ENCODE assay signal across 8 cellular contexts in genomic region chr19:53102186-53102585, GRCh38. TPM values are rescaled to one million over a fixed set of nuclear protein-coding genes. Genes with fewer than 3 reads are reported as not detected.
DNase-seq lines count a peak whose midpoint lies in the region; ATAC-seq and TF ChIP-seq lines count a peak whose summit lies in the region.

No MANE protein-coding gene starts in this region.

- peak overlapping the region; percentile 96 for H3K9ac ChIP-seq in OCI-LY1 (ENCODE audit: low read length)
- peak overlapping the region; percentile 50 for H3K9ac ChIP-seq in trophoblast cell (ENCODE audit: low read length)

- H3K4ac ChIP-seq in trophoblast cell (ENCODE audit: low read depth, low read length) = peak overlapping the region; percentile 74

- peak overlapping the region; percentile 1 for H3K27ac ChIP-seq in OCI-LY1 (ENCODE audit: low read depth, low read length, poor library complexity, severe bottlenecking)
- no peak overlapping the region for H3K27ac ChIP-seq in trophoblast cell (ENCODE audit: low read depth, low read length)

- ATAC-seq in HG03442 (IDR thresholded peaks at IDR 0.05; ENCODE audit: unreplicated experiment) = no peak

- H2AK5ac ChIP-seq in trophoblast cell (ENCODE audit: low read length) = no peak overlapping the region

- H2BK5ac ChIP-seq in trophoblast cell (ENCODE audit: low read depth, low read length, poor library complexity) = no peak overlapping the region

- H3K9me3 ChIP-seq in OCI-LY1 (ENCODE audit: low read length) (peaks cover 9% of the 10 kb centered on the region; the same call in 1 of the 2 replicates), trophoblast cell (ENCODE audit: insufficient read depth, low read depth, low read length) (no peaks in the 10 kb centered on the region)

- H4K20me1 ChIP-seq in OCI-LY1 (ENCODE audit: insufficient read depth, low read length) = no peaks in the 10 kb centered on the region

- H3K27me3 ChIP-seq in OCI-LY1 (ENCODE audit: insufficient read depth, low read length) = no peaks in the 10 kb centered on the region
- no peaks in the 10 kb centered on the region for H3K27me3 ChIP-seq in trophoblast cell (ENCODE audit: insufficient read depth, low read length)

- H3K9me2 ChIP-seq in OCI-LY1 (ENCODE audit: low read depth, low read length) = no peaks in the 10 kb centered on the region

- H3K4me1 ChIP-seq in OCI-LY1 (ENCODE audit: insufficient read depth, low read length, severe bottlenecking) (peaks cover 17% of the 10 kb centered on the region), trophoblast cell (ENCODE audit: control insufficient read depth in 1 of 2, insufficient read depth in 2 of 2, low read length in 2 of 2) (peaks cover 6% of the 10 kb centered on the region in 2 experiments)

- H3K79me2 ChIP-seq in OCI-LY1 (ENCODE audit: insufficient read depth, low read length) (peaks cover 32% of the 10 kb centered on the region), trophoblast cell (ENCODE audit: control insufficient read depth, insufficient read depth, low read length, poor library complexity) (peaks cover 5% of the 10 kb centered on the region)

- peaks cover 7% of the 10 kb centered on the region for H3K79me1 ChIP-seq in trophoblast cell (ENCODE audit: low read length)

- H3K4me2 ChIP-seq in OCI-LY1 (ENCODE audit: low read length) = peak overlapping the region; percentile 89
- H3K4me2 ChIP-seq in trophoblast cell (ENCODE audit: low read length) = peak overlapping the region; percentile 58

- H3F3A ChIP-seq in OCI-LY1 (ENCODE audit: insufficient read depth, low read length) = no peaks in the 10 kb centered on the region

- in situ Hi-C loops in G401 (cut with HindIII; ENCODE audit: low sequenced_read_pairs) = no loop called here

- H3K23ac ChIP-seq in trophoblast cell (ENCODE audit: low read length) = no peak overlapping the region

- H3K14ac ChIP-seq in trophoblast cell (ENCODE audit: low read length) = no peak overlapping the region

- H2BK12ac ChIP-seq in trophoblast cell (ENCODE audit: low read length) = no peak overlapping the region

- H3K36me3 ChIP-seq in OCI-LY1 (ENCODE audit: insufficient read depth, low read length) (peaks cover 42% of the 10 kb centered on the region), trophoblast cell (ENCODE audit: control insufficient read depth in 1 of 2, insufficient read depth in 2 of 2, low read length in 2 of 2) (peaks cover 5 to 7% of the 10 kb centered on the region in 2 experiments)

- H3K18ac ChIP-seq in trophoblast cell (ENCODE audit: low read length) = no peak overlapping the region

- no peak overlapping the region for H2BK120ac ChIP-seq in trophoblast cell (ENCODE audit: insufficient read depth, low read length, poor library complexity)

- TF ChIP-seq CTCF in OCI-LY1 (IDR thresholded peaks at IDR 0.05; ENCODE audit: low read length) (no peak), epithelial cell of esophagus (IDR thresholded peaks at IDR 0.05; ENCODE audit: insufficient read depth, low read depth, low read length, missing control alignments) (no peak)

- no peak overlapping the region for H4K12ac ChIP-seq in trophoblast cell (ENCODE audit: low read depth, low read length)

- H4K91ac ChIP-seq in trophoblast cell (ENCODE audit: low read depth, low read length) = peak overlapping the region; percentile 9

- H3K4me3 ChIP-seq in OCI-LY1 (ENCODE audit: low read depth, low read length, poor library complexity, severe bottlenecking) (peak overlapping the region; percentile 97), epithelial cell of esophagus (ENCODE audit: low read length) (peak overlapping the region; percentile 96), trophoblast cell (ENCODE audit: low read depth, low read length) (no peak overlapping the region)

- DNase-seq in G401 (ENCODE audit: low spot score) (peak; percentile 48), epithelial cell of esophagus (ENCODE audit: low read depth) (no peak), trophoblast cell (no peak), kidney glomerular epithelial cell (lab: John Stamatoyannopoulos, UW) (no peak), SIG-M5 treated with dmso at 0.1 percent for 504 hours (lab: John Stamatoyannopoulos, UW; ENCODE audit: unreplicated experiment) (no peak)
- no peak for DNase-seq in stimulated activated CD8-positive, alpha-beta memory T cell treated with anti-CD3 and anti-CD28 coated beads, Interleukin-4, amount 100 ng/mL, for 48 hours

- no peak overlapping the region for H2AFZ ChIP-seq in OCI-LY1 (ENCODE audit: low read length)
- no peak overlapping the region for H2AFZ ChIP-seq in trophoblast cell (ENCODE audit: insufficient read depth, low read length, poor library complexity)

- H4K8ac ChIP-seq in trophoblast cell (ENCODE audit: low read depth, low read length) = no peak overlapping the region

- WGBS in trophoblast cell (ENCODE audit: extremely low coverage, insufficient coverage, insufficient read length) = 100% methylated on average over 3 of the region's 10 CpGs

RNA-seq across cellular contexts. Expression of gene ZNF160, which starts 1.0 kb away (rescaled TPM):
- 17.0 and 18.6 TPM in 2 replicates for total RNA-seq in G401 (2014; rRNA removed; shearing (Covaris generic))
- polyA plus RNA-seq in trophoblast cell (2013) = 26.8 and 27.6 TPM in 2 replicates

RNA-seq across cellular contexts. Expression of gene ZNF415, which starts 30.5 kb away (rescaled TPM):
- 2.3 and 3.6 TPM in 2 replicates for total RNA-seq in G401 (2014; rRNA removed; shearing (Covaris generic))
- 14.2 and 16.3 TPM in 2 replicates for polyA plus RNA-seq in trophoblast cell (2013)

RNA-seq across cellular contexts. Expression of gene ZNF347, which starts 56.7 kb away (rescaled TPM):
- 3.3 and 4.9 TPM in 2 replicates for total RNA-seq in G401 (2014; rRNA removed; shearing (Covaris generic))
- polyA plus RNA-seq in trophoblast cell (2013) = 6.7 and 7.0 TPM in 2 replicates

RNA-seq across cellular contexts. Expression of gene ERVV-2, which starts 57.6 kb away (rescaled TPM):
- total RNA-seq in G401 (2014; rRNA removed; shearing (Covaris generic)) = not detected in 2 replicates
- 382 and 405 TPM in 2 replicates for polyA plus RNA-seq in trophoblast cell (2013)
